8 cellular contexts compared by ENCODE assay signal in genomic region chr5:96893342-96893741, GRCh38. TPM values are rescaled to one million over a fixed set of nuclear protein-coding genes. Genes with fewer than 3 reads are reported as not detected.
DNase-seq lines count a peak whose midpoint lies in the region; ATAC-seq, FAIRE-seq and TF ChIP-seq lines count a peak whose summit lies in the region.
"Had no signal": no experiment of that assay in that cellular context is flagged by ENCODE, and none has a peak within 500 bp of the region (broad histone marks: within the 10 kb centered on the region; RNA-seq: fewer than 3 reads in every experiment).

No MANE protein-coding gene starts in this region.

- DNase-seq in GM03348 (ENCODE audit: low spot score) (peak; percentile 31), RCC 7860 (ENCODE audit: low spot score) (peak; percentile 67), dermis blood vessel endothelial cell (peak; percentile 81), osteocyte (ENCODE audit: extremely low spot score, unreplicated experiment) (no peak), NCI-H2029 treated with DMSO at 0.1 percent for 48 hours (lab: John Stamatoyannopoulos, UW) (no peak), NCI-H2196 treated with DMSO at 0.1 percent for 48 hours (lab: John Stamatoyannopoulos, UW; ENCODE audit: unreplicated experiment) (no peak)
- DNase-seq: SHP77 treated with DMSO at 0.1 percent for 48 hours had no signal

- peak; percentile 63 for FAIRE-seq in RCC 7860 (lab: Jason Lieb, UNC)

- peaks cover 33% of the 10 kb centered on the region for H3K36me3 Mint-ChIP-seq in osteocyte (ENCODE audit: unreplicated experiment)

- H3K4me1 Mint-ChIP-seq in osteocyte (ENCODE audit: unreplicated experiment): peaks cover 11% of the 10 kb centered on the region

- no peak overlapping the region for H3K4me3 Mint-ChIP-seq in osteocyte (ENCODE audit: unreplicated experiment)

- ATAC-seq in HG03571 (IDR thresholded peaks at IDR 0.05; ENCODE audit: unreplicated experiment): no peak

- TF ChIP-seq CTCF in osteocyte (IDR thresholded peaks at IDR 0.05): no peak

- peak overlapping the region; percentile 50 for H3K27ac Mint-ChIP-seq in osteocyte (ENCODE audit: unreplicated experiment)

- no peaks in the 10 kb centered on the region for H3K9me3 Mint-ChIP-seq in osteocyte (ENCODE audit: unreplicated experiment)

- no peaks in the 10 kb centered on the region for H3K27me3 Mint-ChIP-seq in osteocyte (ENCODE audit: unreplicated experiment)

RNA-seq across cellular contexts. Expression of gene ERAP2, which starts 17.0 kb away (rescaled TPM):
- 8.4 and 132 TPM in 2 replicates for total RNA-seq in dermis blood vessel endothelial cell
- total RNA-seq in osteocyte: 3.5 and 4.4 TPM in 2 replicates

RNA-seq across cellular contexts. Expression of gene LNPEP, which starts 42.5 kb away (rescaled TPM):
- total RNA-seq in dermis blood vessel endothelial cell (48.3 and 57.9 TPM in 2 replicates), osteocyte (40.8 and 44.1 TPM in 2 replicates)

Comparison
In these comparisons a context has a peak if more than half of its experiments do, and no peak if none do; other contexts are left out.
1. DNase-seq: peak in GM03348 (single experiment), RCC 7860 (single experiment) and dermis blood vessel endothelial cell (single experiment); none in osteocyte (single experiment), NCI-H2029 treated with DMSO at 0.1 percent for 48 hours (single experiment) and NCI-H2196 treated with DMSO at 0.1 percent for 48 hours (single experiment).